Comparison of ENCODE assay signal across 3 cellular contexts in genomic region chr16:88094900-88095299, GRCh38.
DNase-seq lines count a peak whose midpoint lies in the region; ATAC-seq, FAIRE-seq and TF ChIP-seq lines count a peak whose summit lies in the region.
"Not testable (repeated sequence)": the region's sequence is repeated elsewhere in the genome, so short reads cannot be mapped to it uniquely, and the experiment has no call there.

No MANE protein-coding gene starts in this region.

- not testable (repeated sequence) for ATAC-seq in HepG2

- intact Hi-C loops in HepG2 (cut with micrococcal nuclease; ENCODE audit: unreplicated experiment): not testable (repeated sequence)

- H3K79me2 ChIP-seq in HepG2 (ENCODE audit: insufficient read depth, low read length); osteoblast (ENCODE audit: insufficient read depth, low read length): not testable (repeated sequence)

- in situ Hi-C loops in HepG2 (cut with HindIII; ENCODE audit: extremely low pct_ligation_motif_present, low pct_unique_long_range_greater_than_20kb): not testable (repeated sequence)

- not testable (repeated sequence) for BruUV-seq in HepG2 (replicated peaks; lab: Mats Ljungman, UMichigan)

- H3K27ac ChIP-seq in HEK293 (ENCODE audit: extremely low read depth, low read depth, low read length); HepG2 (ENCODE audit: extremely low read length, insufficient read depth, low read length); osteoblast (ENCODE audit: low read depth, low read length): not testable (repeated sequence)

- H3K4me3 ChIP-seq in HEK293 (ENCODE audit: low read depth, low read length); HepG2 (replicated peaks in 1 of 3; ENCODE audit: insufficient read depth in 1 of 3, low read depth in 2 of 3, low read length in 3 of 3); osteoblast (ENCODE audit: insufficient read depth, low read length): not testable (repeated sequence)

- not testable (repeated sequence) for H3K4me1 ChIP-seq in HEK293 (ENCODE audit: control insufficient read depth, insufficient read depth, low read length); HepG2 (ENCODE audit: insufficient read depth, low read length); osteoblast (ENCODE audit: insufficient read depth, low read length)

- not testable (repeated sequence) for H4K20me1 ChIP-seq in HepG2 (ENCODE audit: insufficient read depth, low read length); osteoblast (ENCODE audit: insufficient read depth, low read length)

- not testable (repeated sequence) for TF ChIP-seq CTCF in HEK293 (tag by site-specific recombination; IDR thresholded peaks at IDR 0.05); HepG2 (CRISPR knock-in tag; IDR thresholded peaks at IDR 0.05); osteoblast (IDR thresholded peaks at IDR 0.05; ENCODE audit: extremely low read depth, low read depth, low read length)

- WGBS in HepG2 (ENCODE audit: low lambda C conversion rate): 29% methylated on average over 3 of the region's 3 CpGs

- not testable (repeated sequence) for H3K9me3 ChIP-seq in HEK293 (ENCODE audit: control insufficient read depth, insufficient read depth, low read depth, low read length); osteoblast (ENCODE audit: low read depth, low read length)
- H3K9me3 ChIP-seq in HepG2 (ENCODE audit: low read length): peaks cover 16% of the 10 kb centered on the region

- not testable (repeated sequence) for H3K9ac ChIP-seq in HepG2 (ENCODE audit: insufficient read depth, low read depth, low read length)

- not testable (repeated sequence) for H3K36me3 ChIP-seq in HEK293 (ENCODE audit: control insufficient read depth in 2 of 2, insufficient read depth in 1 of 2, low read length in 2 of 2); HepG2 (replicated peaks in 1 of 2; ENCODE audit: control insufficient read depth in 1 of 2, insufficient read depth in 2 of 2, low read length in 2 of 2); osteoblast (ENCODE audit: insufficient read depth, low read length)

- FAIRE-seq in HepG2 (lab: Jason Lieb, UNC): not testable (repeated sequence)

- H3K4me2 ChIP-seq in HepG2 (ENCODE audit: low read depth, low read length); osteoblast (ENCODE audit: insufficient read depth, low read length): not testable (repeated sequence)

- H3K27me3 ChIP-seq in HepG2 (ENCODE audit: control insufficient read depth in 1 of 2, insufficient read depth in 2 of 2, low read length in 2 of 2): peaks cover 3 to 11% of the 10 kb centered on the region in 2 experiments; a peak in 4 of 5 replicates
- H3K27me3 ChIP-seq in osteoblast (ENCODE audit: insufficient read depth, low read length): not testable (repeated sequence)

- not testable (repeated sequence) for TF ChIP-seq RAD21 in HepG2 (CRISPR knock-in tag; IDR thresholded peaks at IDR 0.05)

- POLR2A ChIA-PET in HEK293 (lab: Yijun Ruan, JAX); HepG2 (lab: Yijun Ruan, JAX): not testable (repeated sequence)

- CTCF ChIA-PET in HEK293 (lab: Yijun Ruan, JAX); HepG2 (lab: Yijun Ruan, JAX; ENCODE audit: low intra/inter-chr PET ratio, low total read pairs): not testable (repeated sequence)

- not testable (repeated sequence) for TF ChIP-seq POLR2A in HepG2 (IDR thresholded peaks at IDR 0.05; ENCODE audit: insufficient read depth in 1 of 2, low read depth in 2 of 2, low read length in 2 of 2)

- TF ChIP-seq EP300 in HepG2 (IDR thresholded peaks at IDR 0.05; ENCODE audit: low read depth in 2 of 2, low read length in 2 of 2); HepG2 (CRISPR knock-in tag; IDR thresholded peaks at IDR 0.05; ENCODE audit: borderline replicate concordance): not testable (repeated sequence)

- DNase-seq in HepG2 (ENCODE audit: low spot score): not testable (repeated sequence)
- DNase-seq in osteoblast (ENCODE audit: insufficient read length, low spot score, missing footprints): peak; percentile 53

- H2AFZ ChIP-seq in HepG2 (ENCODE audit: low read length); osteoblast (ENCODE audit: low read length): not testable (repeated sequence)

TF ChIP-seq in HEK293, 187 proteins besides CTCF, POLR2A, EP300 and RAD21:
- TF ChIP-seq ZNF513 (tag by site-specific recombination; IDR thresholded peaks at IDR 0.05): peak; percentile 86

TF ChIP-seq in HepG2, 621 proteins besides CTCF, POLR2A, EP300 and RAD21:
- peak; percentile 82 for TF ChIP-seq CREB1 (IDR thresholded peaks at IDR 0.05)
- TF ChIP-seq CREB1 (CRISPR knock-in tag; IDR thresholded peaks at IDR 0.05): not testable (repeated sequence)
